In the genomic region with DNA sequence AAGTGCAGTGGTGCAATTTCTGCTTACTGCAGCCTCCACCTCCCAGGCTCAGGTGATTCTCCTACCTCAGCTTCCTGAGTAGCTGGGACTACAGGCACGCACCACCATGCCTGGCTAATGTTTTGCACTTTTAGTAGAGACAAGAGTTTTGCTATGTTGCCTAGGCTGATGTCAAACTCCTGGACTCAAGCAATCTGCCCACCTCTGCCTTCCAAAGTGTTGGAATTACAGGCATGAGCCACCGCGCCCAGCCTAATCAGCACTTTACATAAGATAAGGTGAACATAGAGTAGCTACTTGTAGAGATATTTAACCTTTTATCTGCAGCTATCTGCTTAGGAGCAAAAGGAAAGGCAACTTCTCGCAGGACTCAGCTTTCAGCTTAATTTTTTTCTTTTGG, we compare ENCODE assay signal across 7 cellular contexts.
A peak's percentile ranks its signal among the peaks of the same experiment; 100 is the strongest.
DNase-seq lines count a peak whose midpoint lies in the region; ATAC-seq and TF ChIP-seq lines count a peak whose summit lies in the region.
"Not testable (repeated sequence)": the region's sequence is repeated elsewhere in the genome, so short reads cannot be mapped to it uniquely, and the experiment has no call there.

No MANE protein-coding gene starts in this region.

- intact Hi-C loops in sciatic nerve (cut with DNase I) = not testable (repeated sequence)
- intact Hi-C loops in vagina (cut with DNase I) = loop anchor here (10.0 kb wide), 1 partner anchor 612 kb away; no protein-coding TSS in a partner anchor

- H3K27ac ChIP-seq in Peyer's patch, suprapubic skin, vagina: not testable (repeated sequence)
- H3K27ac ChIP-seq in cardiac muscle cell = peak overlapping the region; percentile 55

- TF ChIP-seq CTCF in Peyer's patch (IDR thresholded peaks at IDR 0.05); cardiac muscle cell (IDR thresholded peaks at IDR 0.05; ENCODE audit: low read depth, low read length); suprapubic skin (IDR thresholded peaks at IDR 0.05); vagina (IDR thresholded peaks at IDR 0.05): not testable (repeated sequence)

- DNase-seq in Peyer's patch = peak in 2 of 3 donors; percentile 59 to 60
- DNase-seq in cardiac muscle cell (ENCODE audit: low read depth in 1 of 2, low spot score in 1 of 2) = peak in 1 of 2 donors; percentile 33
- DNase-seq in left lobe of liver (ENCODE audit: low spot score) = peak; percentile 31
- peak; percentile 28 for DNase-seq in mesenteric fat pad (ENCODE audit: low spot score)
- DNase-seq in sciatic nerve (ENCODE audit: low spot score) = peak; percentile 26
- DNase-seq in suprapubic skin (ENCODE audit: low spot score in 2 of 2) = peak; percentile 24 to 37
- peak; percentile 22 to 47 for DNase-seq in vagina (ENCODE audit: extremely low spot score in 2 of 2)

- not testable (repeated sequence) for H3K4me3 ChIP-seq in Peyer's patch, cardiac muscle cell, suprapubic skin, vagina

- not testable (repeated sequence) for TF ChIP-seq EP300 in suprapubic skin (IDR thresholded peaks at IDR 0.05)

- H3K4me1 ChIP-seq in Peyer's patch = not testable (repeated sequence)
- H3K4me1 ChIP-seq in cardiac muscle cell (ENCODE audit: low read depth) = peaks cover 19% of the 10 kb centered on the region
- H3K4me1 ChIP-seq in suprapubic skin = peaks cover 22% of the 10 kb centered on the region
- peaks cover 11% of the 10 kb centered on the region for H3K4me1 ChIP-seq in vagina

- not testable (repeated sequence) for H3K36me3 ChIP-seq in Peyer's patch, cardiac muscle cell, suprapubic skin, vagina

- TF ChIP-seq POLR2A in Peyer's patch (IDR thresholded peaks at IDR 0.05); suprapubic skin (IDR thresholded peaks at IDR 0.05); vagina (IDR thresholded peaks at IDR 0.05): not testable (repeated sequence)

- H3K27me3 ChIP-seq in Peyer's patch, cardiac muscle cell, suprapubic skin, vagina: not testable (repeated sequence)

- 69% methylated on average over 4 of the region's 4 CpGs for WGBS in suprapubic skin

- not testable (repeated sequence) for ATAC-seq in left lobe of liver, sciatic nerve

- H3K9me3 ChIP-seq in Peyer's patch; cardiac muscle cell (ENCODE audit: low read depth); suprapubic skin; vagina: not testable (repeated sequence)
